In the genomic region with DNA sequence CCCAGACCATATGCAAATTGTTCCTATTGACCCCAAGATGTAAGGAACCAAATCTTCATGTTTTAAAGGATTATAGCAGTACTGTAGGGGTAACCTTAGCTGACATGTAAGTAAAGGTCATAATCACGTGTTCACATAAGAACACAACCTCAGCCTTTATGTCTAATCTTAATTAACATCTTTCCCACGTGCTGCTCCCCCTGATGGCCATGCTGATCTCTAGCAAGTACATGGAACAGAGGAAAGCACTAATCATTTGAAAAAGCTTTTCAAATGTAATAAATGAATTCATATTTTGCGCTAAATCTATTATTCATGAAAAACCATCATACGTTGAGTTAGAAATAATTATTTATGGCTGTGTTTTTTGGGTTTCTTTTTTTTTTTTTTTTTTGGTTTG, we compare ENCODE assay signal across 10 cellular contexts. TPM values are rescaled to one million over a fixed set of nuclear protein-coding genes. Genes with fewer than 3 reads are reported as not detected.
DNase-seq lines count a peak whose midpoint lies in the region; ATAC-seq and TF ChIP-seq lines count a peak whose summit lies in the region.
"Had no signal": no experiment of that assay in that cellular context is flagged by ENCODE, and none has a peak within 500 bp of the region (broad histone marks: within the 10 kb centered on the region; RNA-seq: fewer than 3 reads in every experiment).

No MANE protein-coding gene starts in this region.

- H3K4me1 ChIP-seq in foreskin keratinocyte = no peaks in the 10 kb centered on the region

- TF ChIP-seq CTCF in Calu3 (IDR thresholded peaks at IDR 0.05; ENCODE audit: unreplicated experiment) (peak; percentile 19), foreskin keratinocyte (conservative IDR thresholded peaks at IDR 0.05) (peak; percentile 47)
- TF ChIP-seq CTCF in CD4-positive, alpha-beta T cell (IDR thresholded peaks at IDR 0.05) = no peak

- no peaks in the 10 kb centered on the region for H3K36me3 Mint-ChIP-seq in Calu3 (ENCODE audit: insufficient read depth, unreplicated experiment)
- no peaks in the 10 kb centered on the region for H3K36me3 Mint-ChIP-seq in CD4-positive, alpha-beta T cell (ENCODE audit: low read depth)
- H3K36me3 Mint-ChIP-seq in stimulated activated memory B cell treated with anti-CD40 and anti-IgM and Interleukin-4, amounts not matched to agents 10 μg/mL and 1 μg/mL and 100 μg/mL, for 72 hours = no peaks in the 10 kb centered on the region
- H3K36me3 Mint-ChIP-seq: activated naive CD4-positive, alpha-beta T cell treated with anti-CD3 and anti-CD28 coated beads, Interleukin-2, amount 50 U/mL, for 72 hours had no signal

- DNase-seq in Calu3 (peak; percentile 4), HEK293T (ENCODE audit: extremely low spot score) (no peak), SK-MEL-5 (ENCODE audit: low read depth, low spot score) (peak; percentile 57), foreskin keratinocyte (no peak)
- DNase-seq in activated effector memory CD4-positive, alpha-beta T cell treated with anti-CD3 and anti-CD28 coated beads, Interleukin-2, amount 50 U/mL, for 16 hours = no peak
- no peak for DNase-seq in CD4-positive, alpha-beta T cell
- no peak for DNase-seq in stimulated activated CD4-positive, alpha-beta T cell treated with anti-CD3 and anti-CD28 coated beads, Interleukin-1b, Interleukin-23, amount 100 ng/mL, for 48 hours
- DNase-seq: stimulated activated CD4-positive, alpha-beta T cell treated with anti-CD3 and anti-CD28 coated beads, Interleukin-15, amount 100 ng/mL, for 24 hours had no signal

- no peak overlapping the region for H3K27ac ChIP-seq in foreskin keratinocyte
- no peak overlapping the region for H3K27ac ChIP-seq in CD4-positive, alpha-beta T cell (ENCODE audit: low read depth, low read length)

- no peaks in the 10 kb centered on the region for H3K9me3 Mint-ChIP-seq in Calu3 (ENCODE audit: low read depth, unreplicated experiment)
- H3K9me3 Mint-ChIP-seq in CD4-positive, alpha-beta T cell = no peaks in the 10 kb centered on the region
- H3K9me3 Mint-ChIP-seq in stimulated activated memory B cell treated with anti-CD40 and anti-IgM and Interleukin-4, amounts not matched to agents 10 μg/mL and 1 μg/mL and 100 μg/mL, for 72 hours = peaks cover 3% of the 10 kb centered on the region
- H3K9me3 Mint-ChIP-seq: activated naive CD4-positive, alpha-beta T cell treated with anti-CD3 and anti-CD28 coated beads, Interleukin-2, amount 50 U/mL, for 72 hours had no signal

- H3K27me3 ChIP-seq in foreskin keratinocyte = no peaks in the 10 kb centered on the region
- no peaks in the 10 kb centered on the region for H3K27me3 ChIP-seq in CD4-positive, alpha-beta T cell (ENCODE audit: control insufficient read depth, insufficient read depth, low read length)

- no peaks in the 10 kb centered on the region for H3K27me3 Mint-ChIP-seq in Calu3 (ENCODE audit: unreplicated experiment)
- no peaks in the 10 kb centered on the region for H3K27me3 Mint-ChIP-seq in CD4-positive, alpha-beta T cell
- no peaks in the 10 kb centered on the region for H3K27me3 Mint-ChIP-seq in stimulated activated memory B cell treated with anti-CD40 and anti-IgM and Interleukin-4, amounts not matched to agents 10 μg/mL and 1 μg/mL and 100 μg/mL, for 72 hours

- no peak overlapping the region for H3K4me3 Mint-ChIP-seq in Calu3 (ENCODE audit: low read depth, unreplicated experiment)
- H3K4me3 Mint-ChIP-seq in CD4-positive, alpha-beta T cell = no peak overlapping the region
- H3K4me3 Mint-ChIP-seq in stimulated activated memory B cell treated with anti-CD40 and anti-IgM and Interleukin-4, amounts not matched to agents 10 μg/mL and 1 μg/mL and 100 μg/mL, for 72 hours = no peak overlapping the region

- H3K9me3 ChIP-seq in CD4-positive, alpha-beta T cell (ENCODE audit: control insufficient read depth, low read length) = no peaks in the 10 kb centered on the region

- no peak overlapping the region for H3K27ac Mint-ChIP-seq in Calu3 (ENCODE audit: unreplicated experiment)
- no peak overlapping the region for H3K27ac Mint-ChIP-seq in CD4-positive, alpha-beta T cell
- no peak overlapping the region for H3K27ac Mint-ChIP-seq in stimulated activated memory B cell treated with anti-CD40 and anti-IgM and Interleukin-4, amounts not matched to agents 10 μg/mL and 1 μg/mL and 100 μg/mL, for 72 hours
- H3K27ac Mint-ChIP-seq: activated naive CD4-positive, alpha-beta T cell treated with anti-CD3 and anti-CD28 coated beads, Interleukin-2, amount 50 U/mL, for 72 hours had no signal

- no peak for ATAC-seq in foreskin keratinocyte
- no peak for ATAC-seq in CD4-positive, alpha-beta T cell (ENCODE audit: poor library complexity)
- no peak for ATAC-seq in stimulated activated memory B cell treated with anti-CD40 and anti-IgM and Interleukin-4, amounts not matched to agents 10 μg/mL and 1 μg/mL and 100 μg/mL, for 72 hours
- ATAC-seq: activated naive CD4-positive, alpha-beta T cell treated with anti-CD3 and anti-CD28 coated beads, Interleukin-2, amount 50 U/mL, for 72 hours had no signal

- in situ Hi-C loops in SK-MEL-5 (cut with HindIII; ENCODE audit: low pct_unique_long_range_greater_than_20kb, low sequenced_read_pairs) = no loop called here

- intact Hi-C loops in Calu3 (cut with micrococcal nuclease; ENCODE audit: unreplicated experiment) = no loop called here
- intact Hi-C loops in CD4-positive, alpha-beta T cell (cut with DNase I, micrococcal nuclease) = no loop called here

- CTCF ChIA-PET in Calu3 (lab: Charles Lee) (interaction anchor here (1.2 kb wide), 1 partner anchor 94 kb away, joined by 3 read pairs; no protein-coding TSS in a partner anchor), HEK293T (lab: Yijun Ruan, JAX) (interaction anchor here (0.9 to 1.4 kb wide), 2 partner anchors 31 to 152 kb away, joined by 3 read pairs; no protein-coding TSS in a partner anchor)
- CTCF ChIA-PET in CD4-positive, alpha-beta T cell (lab: Charles Lee) = interaction anchor here (0.6 to 1.0 kb wide), 3 partner anchors 21 to 440 kb away, joined by 3 to 4 read pairs (median 3); no protein-coding TSS in a partner anchor

- no peaks in the 10 kb centered on the region for H3K4me1 Mint-ChIP-seq in Calu3 (ENCODE audit: low read depth, unreplicated experiment)
- H3K4me1 Mint-ChIP-seq in CD4-positive, alpha-beta T cell (ENCODE audit: low read depth) = peaks cover 14% of the 10 kb centered on the region
- peaks cover 12% of the 10 kb centered on the region for H3K4me1 Mint-ChIP-seq in stimulated activated memory B cell treated with anti-CD40 and anti-IgM and Interleukin-4, amounts not matched to agents 10 μg/mL and 1 μg/mL and 100 μg/mL, for 72 hours

- no TSS peak for BruUV-seq in Calu3 (replicated peaks; lab: Mats Ljungman, UMichigan)

- POLR2A ChIA-PET in HEK293T (lab: Yijun Ruan, JAX) = no interaction called here
- POLR2A ChIA-PET in CD4-positive, alpha-beta T cell (lab: Charles Lee) = interaction anchor here (0.7 kb wide), 1 partner anchor 28 kb away, joined by 3 read pairs; no protein-coding TSS in a partner anchor

TF ChIP-seq in HEK293T, 16 proteins besides CTCF, POLR2A, EP300 and RAD21:
- TF ChIP-seq SP1 (IDR thresholded peaks at IDR 0.05) (no peak), L3MBTL2 (conservative IDR thresholded peaks at IDR 0.05) (0 out of 2 replicates have a peak, but pooled peaks have one; percentile 12), BHLHE40 (IDR thresholded peaks at IDR 0.05; ENCODE audit: borderline replicate concordance) (no peak), ARNT (IDR thresholded peaks at IDR 0.05) (no peak)

RNA-seq across cellular contexts. Expression of gene ITPR2, which starts 30.5 kb away (rescaled TPM):
- total RNA-seq in Calu3 (2022) = 2.5 and 4.4 TPM in 2 replicates
- total RNA-seq in SK-MEL-5 (2014; rRNA removed; shearing (Covaris generic)) = 21.3 and 23.5 TPM in 2 replicates
- 19.3 and 20.5 TPM in 2 replicates for polyA plus RNA-seq in SK-MEL-5 (2015; cell fraction: cytosol; rRNA removed)
- 14.6 and 17.8 TPM in 2 replicates for polyA plus RNA-seq in SK-MEL-5 (2015; cell fraction: nucleus; rRNA removed)
- 9.1 and 10.5 TPM in 2 replicates for total RNA-seq in foreskin keratinocyte
- 0.77 and 0.98 TPM in 2 replicates for polyA plus RNA-seq in foreskin keratinocyte
- 10 to 100 TPM; 28.8 to 29.9 TPM for total RNA-seq in CD4-positive, alpha-beta T cell

Comparison
In these comparisons a context has a peak if more than half of its experiments do, and no peak if none do; other contexts are left out.
1. DNase-seq: peak in Calu3 (single experiment) and SK-MEL-5 (single experiment); none in HEK293T (single experiment), foreskin keratinocyte (0 of 2), activated effector memory CD4-positive, alpha-beta T cell treated with anti-CD3 and anti-CD28 coated beads, Interleukin-2, amount 50 U/mL, for 16 hours (single experiment), CD4-positive, alpha-beta T cell (0 of 10) and stimulated activated CD4-positive, alpha-beta T cell treated with anti-CD3 and anti-CD28 coated beads, Interleukin-1b, Interleukin-23, amount 100 ng/mL, for 48 hours (single experiment).